ENCODE assay signal across 9 cellular contexts in genomic region chr5:56155085-56155484, GRCh38.
A peak's percentile ranks its signal among the peaks of the same experiment; 100 is the strongest.
DNase-seq lines count a peak whose midpoint lies in the region; ATAC-seq and TF ChIP-seq lines count a peak whose summit lies in the region.
"Had no signal": no experiment of that assay in that cellular context is flagged by ENCODE, and none has a peak within 500 bp of the region (broad histone marks: within the 10 kb centered on the region; RNA-seq: fewer than 3 reads in every experiment).

No MANE protein-coding gene starts in this region.

- DNase-seq in Right ventricle myocardium superior = no peak
- DNase-seq in cardiac septum (ENCODE audit: low spot score) = no peak
- no peak for DNase-seq in T-helper 2 cell treated with Interferon-gamma antibody and Interleukin-4, amounts not matched to agents 5 μg/mL and 100 μg/mL, for 36 hours (ENCODE audit: low spot score)
- no peak for DNase-seq in right cardiac atrium
- DNase-seq in uterus = no peak
- no peak for DNase-seq in progenitor cell of endocrine pancreas (ENCODE audit: low spot score, unreplicated experiment)
- DNase-seq: stimulated activated CD8-positive, alpha-beta memory T cell treated with anti-CD3 and anti-CD28 coated beads, Interleukin-4, amount 100 ng/mL, for 48 hours had no signal

- whole genome bisulfite sequencing in right cardiac atrium = 50% methylated on average over 2 of the region's 2 CpGs

- H3K27ac ChIP-seq in right cardiac atrium (ENCODE audit: low read length) (peak overlapping the region; percentile 13), uterus (peak overlapping the region; percentile 10 to 51)

- no peak for TF ChIP-seq CTCF in uterus (IDR thresholded peaks at IDR 0.05)
- TF ChIP-seq CTCF in progenitor cell of endocrine pancreas (IDR thresholded peaks at IDR 0.05; ENCODE audit: unreplicated experiment) = no peak

- intact Hi-C loops in Right ventricle myocardium superior (cut with DNase I) (no loop called here), cardiac septum (cut with DNase I) (no loop called here), right cardiac atrium (cut with DNase I) (no loop called here), uterus (cut with DNase I; ENCODE audit: low total_unique reads) (no loop called here)

- H3K27ac Mint-ChIP-seq in T-helper 2 cell treated with Interferon-gamma antibody and Interleukin-4, amounts not matched to agents 5 μg/mL and 100 μg/mL, for 36 hours = peak overlapping the region; percentile 76
- H3K27ac Mint-ChIP-seq in progenitor cell of endocrine pancreas = no peak overlapping the region

- no peaks in the 10 kb centered on the region for H3K9me3 Mint-ChIP-seq in T-helper 2 cell treated with Interferon-gamma antibody and Interleukin-4, amounts not matched to agents 5 μg/mL and 100 μg/mL, for 36 hours
- H3K9me3 Mint-ChIP-seq in progenitor cell of endocrine pancreas (ENCODE audit: low read depth) = no peaks in the 10 kb centered on the region

- H3K4me3 Mint-ChIP-seq in T-helper 2 cell treated with Interferon-gamma antibody and Interleukin-4, amounts not matched to agents 5 μg/mL and 100 μg/mL, for 36 hours = peak overlapping the region; percentile 11
- no peak overlapping the region for H3K4me3 Mint-ChIP-seq in progenitor cell of endocrine pancreas (ENCODE audit: low read depth)

- no peaks in the 10 kb centered on the region for H3K9me3 ChIP-seq in right cardiac atrium (ENCODE audit: control insufficient read depth, low read length)
- no peaks in the 10 kb centered on the region for H3K9me3 ChIP-seq in uterus

- no peaks in the 10 kb centered on the region for H3K27me3 Mint-ChIP-seq in T-helper 2 cell treated with Interferon-gamma antibody and Interleukin-4, amounts not matched to agents 5 μg/mL and 100 μg/mL, for 36 hours (ENCODE audit: low read depth)
- no peaks in the 10 kb centered on the region for H3K27me3 Mint-ChIP-seq in progenitor cell of endocrine pancreas

- no peak for TF ChIP-seq POLR2A in uterus (IDR thresholded peaks at IDR 0.05)

- H3K4me1 ChIP-seq in right cardiac atrium (ENCODE audit: control insufficient read depth, insufficient read depth, low read length) (peaks cover 3% of the 10 kb centered on the region), uterus (no peaks in the 10 kb centered on the region)

- no peaks in the 10 kb centered on the region for H3K36me3 ChIP-seq in uterus

- ATAC-seq in Right ventricle myocardium superior (ENCODE audit: poor library complexity) (peak; percentile 43), right cardiac atrium (peak in 1 of 2 donors; percentile 33), GM18858 (IDR thresholded peaks at IDR 0.05; ENCODE audit: unreplicated experiment) (no peak), GM18502 (IDR thresholded peaks at IDR 0.05; ENCODE audit: poor library complexity, unreplicated experiment) (no peak)

- H3K4me3 ChIP-seq in right cardiac atrium (ENCODE audit: low read length) (no peak overlapping the region), uterus (no peak overlapping the region)

- peaks cover 37% of the 10 kb centered on the region for H3K36me3 Mint-ChIP-seq in T-helper 2 cell treated with Interferon-gamma antibody and Interleukin-4, amounts not matched to agents 5 μg/mL and 100 μg/mL, for 36 hours (ENCODE audit: low read depth)
- no peaks in the 10 kb centered on the region for H3K36me3 Mint-ChIP-seq in progenitor cell of endocrine pancreas (ENCODE audit: insufficient read depth)

- peaks cover 64% of the 10 kb centered on the region for H3K4me1 Mint-ChIP-seq in T-helper 2 cell treated with Interferon-gamma antibody and Interleukin-4, amounts not matched to agents 5 μg/mL and 100 μg/mL, for 36 hours (ENCODE audit: low read depth)
- H3K4me1 Mint-ChIP-seq in progenitor cell of endocrine pancreas (ENCODE audit: low read depth) = peaks cover 22% of the 10 kb centered on the region

- H3K27me3 ChIP-seq in right cardiac atrium (ENCODE audit: control insufficient read depth, insufficient read depth) (no peaks in the 10 kb centered on the region), uterus (no peaks in the 10 kb centered on the region)
